1 cellular context compared by ENCODE assay signal in genomic region chr20:51760905-51761544, GRCh38.
TF ChIP-seq lines count a peak whose summit lies in the region.

No MANE protein-coding gene starts in this region.

TF ChIP-seq in HepG2, 621 proteins besides CTCF, POLR2A, EP300 and RAD21 (continued from another document and continues in another):
- TF ChIP-seq, protein P1, sequence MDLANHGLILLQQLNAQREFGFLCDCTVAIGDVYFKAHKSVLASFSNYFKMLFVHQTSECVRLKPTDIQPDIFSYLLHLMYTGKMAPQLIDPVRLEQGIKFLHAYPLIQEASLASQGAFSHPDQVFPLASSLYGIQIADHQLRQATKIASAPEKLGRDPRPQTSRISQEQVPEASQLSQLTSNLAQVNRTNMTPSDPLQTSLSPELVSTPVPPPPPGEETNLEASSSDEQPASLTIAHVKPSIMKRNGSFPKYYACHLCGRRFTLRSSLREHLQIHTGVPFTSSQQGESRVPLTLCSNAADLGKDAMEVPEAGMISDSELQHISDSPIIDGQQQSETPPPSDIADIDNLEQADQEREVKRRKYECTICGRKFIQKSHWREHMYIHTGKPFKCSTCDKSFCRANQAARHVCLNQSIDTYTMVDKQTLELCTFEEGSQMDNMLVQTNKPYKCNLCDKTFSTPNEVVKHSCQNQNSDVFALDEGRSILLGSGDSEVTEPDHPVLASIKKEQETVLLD (CRISPR knock-in tag; IDR thresholded peaks at IDR 0.05; ENCODE audit: low read depth), result no peak
- TF ChIP-seq HMGXB3 (CRISPR knock-in tag; IDR thresholded peaks at IDR 0.05; ENCODE audit: borderline replicate concordance) (no peak), ZBTB42 (CRISPR knock-in tag; IDR thresholded peaks at IDR 0.05) (no peak), ZNF841 (CRISPR knock-in tag; IDR thresholded peaks at IDR 0.05; ENCODE audit: borderline replicate concordance) (no peak), ZNF761 (CRISPR knock-in tag; conservative IDR thresholded peaks at IDR 0.05) (0 out of 2 replicates have a peak, but pooled peaks have one; percentile 10), ZNF615 (CRISPR knock-in tag; IDR thresholded peaks at IDR 0.05; ENCODE audit: borderline replicate concordance) (no peak), PTBP1 (IDR thresholded peaks at IDR 0.05; ENCODE audit: low read depth, low read length, poor library complexity, severe bottlenecking) (no peak), TAF1 (CRISPR knock-in tag; IDR thresholded peaks at IDR 0.05) (no peak; the same call in 1 of the 2 replicates), PHF8 (CRISPR knock-in tag; IDR thresholded peaks at IDR 0.05) (no peak), MTF2 (CRISPR knock-in tag; IDR thresholded peaks at IDR 0.05; ENCODE audit: borderline replicate concordance) (no peak), ZNF644 (CRISPR knock-in tag; IDR thresholded peaks at IDR 0.05; ENCODE audit: low read depth) (no peak), AHDC1 (CRISPR knock-in tag; IDR thresholded peaks at IDR 0.05; ENCODE audit: borderline replicate concordance) (peak; percentile 34; the same call in 1 of the 2 replicates), ZNF670 (CRISPR knock-in tag; IDR thresholded peaks at IDR 0.05; ENCODE audit: borderline replicate concordance) (0 out of 2 replicates have a peak, but pooled peaks have one; percentile 57), ZNF460 (CRISPR knock-in tag; IDR thresholded peaks at IDR 0.05; ENCODE audit: borderline replicate concordance) (peak; percentile 53; the same call in 1 of the 2 replicates), ZNF781 (CRISPR knock-in tag; IDR thresholded peaks at IDR 0.05; ENCODE audit: borderline replicate concordance, not compliant biosample characterization) (no peak), REXO4 (CRISPR knock-in tag; IDR thresholded peaks at IDR 0.05; ENCODE audit: borderline replicate concordance) (no peak), ZNF337 (CRISPR knock-in tag; IDR thresholded peaks at IDR 0.05; ENCODE audit: borderline replicate concordance, low read depth) (no peak), NR2C2 (CRISPR knock-in tag; IDR thresholded peaks at IDR 0.05; ENCODE audit: borderline replicate concordance) (no peak), SALL2 (CRISPR knock-in tag; IDR thresholded peaks at IDR 0.05) (no peak), ZNF335 (CRISPR knock-in tag; IDR thresholded peaks at IDR 0.05) (peak; percentile 68; the same call in 1 of the 2 replicates), ZNF543 (CRISPR knock-in tag; IDR thresholded peaks at IDR 0.05) (no peak), MEIS2 (CRISPR knock-in tag; IDR thresholded peaks at IDR 0.05) (0 out of 2 replicates have a peak, but pooled peaks have one; percentile 24), KDM5B (CRISPR knock-in tag; IDR thresholded peaks at IDR 0.05; ENCODE audit: borderline replicate concordance) (no peak), MXD4 (CRISPR knock-in tag; IDR thresholded peaks at IDR 0.05) (no peak), POGK (CRISPR knock-in tag; conservative IDR thresholded peaks at IDR 0.05) (no peak), ZFP91 (CRISPR knock-in tag; IDR thresholded peaks at IDR 0.05; ENCODE audit: borderline replicate concordance) (no peak; the same call in 1 of the 2 replicates), ZNF446 (CRISPR knock-in tag; IDR thresholded peaks at IDR 0.05) (no peak), ZNF558 (CRISPR knock-in tag; IDR thresholded peaks at IDR 0.05; ENCODE audit: borderline replicate concordance) (no peak), SP5 (CRISPR knock-in tag; IDR thresholded peaks at IDR 0.05; ENCODE audit: borderline replicate concordance, low read depth) (peak; percentile 81), ZNF326 (CRISPR knock-in tag; IDR thresholded peaks at IDR 0.05; ENCODE audit: borderline replicate concordance) (no peak), HCFC1 (IDR thresholded peaks at IDR 0.05; ENCODE audit: low read depth, low read length) (no peak), KAT7 (CRISPR knock-in tag; IDR thresholded peaks at IDR 0.05; ENCODE audit: borderline replicate concordance) (0 out of 2 replicates have a peak, but pooled peaks have one; percentile 15), ZNF598 (CRISPR knock-in tag; IDR thresholded peaks at IDR 0.05; ENCODE audit: borderline replicate concordance) (no peak), ZNF234 (CRISPR knock-in tag; conservative IDR thresholded peaks at IDR 0.05) (no peak), SMARCC2 (IDR thresholded peaks at IDR 0.05) (no peak), ARNT (IDR thresholded peaks at IDR 0.05) (no peak), AGO1 (IDR thresholded peaks at IDR 0.05; ENCODE audit: low read depth, low read length, poor library complexity, severe bottlenecking) (no peak), SRSF1 (optimal IDR thresholded peaks at IDR 0.05; ENCODE audit: low read depth, low read length) (no peak), CBX1 (IDR thresholded peaks at IDR 0.05; ENCODE audit: low read depth) (no peak), GZF1 (CRISPR knock-in tag; IDR thresholded peaks at IDR 0.05) (no peak), TRAFD1 (CRISPR knock-in tag; IDR thresholded peaks at IDR 0.05; ENCODE audit: borderline replicate concordance) (no peak), TFE3 (CRISPR knock-in tag; IDR thresholded peaks at IDR 0.05) (peak; percentile 87)
- TF ChIP-seq, protein P2, sequence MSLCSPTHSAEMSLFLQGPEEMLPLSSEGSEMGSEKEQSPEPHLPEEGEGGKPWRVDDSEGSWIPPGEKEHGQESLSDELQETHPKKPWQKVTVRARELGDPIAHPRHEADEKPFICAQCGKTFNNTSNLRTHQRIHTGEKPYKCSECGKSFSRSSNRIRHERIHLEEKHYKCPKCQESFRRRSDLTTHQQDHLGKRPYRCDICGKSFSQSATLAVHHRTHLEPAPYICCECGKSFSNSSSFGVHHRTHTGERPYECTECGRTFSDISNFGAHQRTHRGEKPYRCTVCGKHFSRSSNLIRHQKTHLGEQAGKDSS (CRISPR knock-in tag; IDR thresholded peaks at IDR 0.05; ENCODE audit: borderline replicate concordance, low read depth), result no peak
